ENCODE assay signal across 10 cellular contexts in the genomic region with DNA sequence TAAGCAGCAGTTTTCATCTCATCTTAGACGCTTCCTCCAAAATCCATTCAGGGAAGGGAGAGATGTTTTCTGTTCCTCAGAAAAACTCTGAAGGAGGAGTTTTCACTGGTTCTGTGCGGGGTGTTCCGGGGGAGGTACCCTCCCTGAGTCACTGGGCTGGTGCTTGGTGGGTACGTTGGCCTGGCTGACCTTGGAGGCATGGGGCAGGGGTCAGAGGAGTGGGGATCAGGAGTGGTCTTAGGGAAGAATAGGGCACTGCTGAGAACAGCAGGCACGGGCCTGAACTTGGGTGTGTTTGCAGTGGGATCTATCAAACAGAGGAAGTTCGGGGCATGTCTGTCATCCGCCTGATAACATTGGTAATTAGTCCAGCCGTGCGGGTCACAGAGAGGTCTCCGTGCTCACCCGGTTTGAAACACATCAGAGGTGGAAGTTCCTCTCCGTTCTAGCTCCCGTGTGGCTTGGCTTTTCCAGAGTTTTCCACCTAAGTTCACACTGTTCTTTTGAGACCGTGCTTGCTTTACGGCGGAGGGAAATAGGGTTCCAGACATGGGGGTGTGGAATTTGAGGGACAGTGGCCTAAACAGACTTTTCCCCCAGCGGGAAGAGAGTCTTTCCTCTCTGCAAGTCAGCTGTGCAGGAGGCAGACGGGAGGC. TPM values are rescaled to one million over a fixed set of nuclear protein-coding genes. Genes with fewer than 3 reads are reported as not detected.
DNase-seq lines count a peak whose midpoint lies in the region; ATAC-seq and TF ChIP-seq lines count a peak whose summit lies in the region.
"Had no signal": no experiment of that assay in that cellular context is flagged by ENCODE, and none has a peak within 500 bp of the region (broad histone marks: within the 10 kb centered on the region; RNA-seq: fewer than 3 reads in every experiment).

No MANE protein-coding gene starts in this region.

- H3K9me3 Mint-ChIP-seq in effector memory CD8-positive, alpha-beta T cell, result no peaks in the 10 kb centered on the region

- peaks cover 2 to 3% of the 10 kb centered on the region in 2 donors for H3K4me1 Mint-ChIP-seq in effector memory CD8-positive, alpha-beta T cell (ENCODE audit: low read depth in 2 of 2)

- ATAC-seq in effector memory CD8-positive, alpha-beta T cell (replicated peaks), result no peak

- H3K4me3 ChIP-seq in HEK293 (ENCODE audit: low read depth, low read length) (no peak overlapping the region), ascending aorta (peak overlapping the region; percentile 13 to 48), iPS-11a (ENCODE audit: low read depth, low read length) (peak overlapping the region; percentile 17), smooth muscle cell (peak overlapping the region; percentile 43)

- H3K9ac ChIP-seq in smooth muscle cell (ENCODE audit: low read depth), result no peak overlapping the region

- peak overlapping the region; percentile 88 for H3K4me2 ChIP-seq in smooth muscle cell

- H3K27ac ChIP-seq in HEK293 (ENCODE audit: extremely low read depth, low read depth, low read length), result no peak overlapping the region
- no peak overlapping the region for H3K27ac ChIP-seq in ascending aorta
- peak overlapping the region; percentile 91 for H3K27ac ChIP-seq in smooth muscle cell (ENCODE audit: low read depth)

- in situ Hi-C loops in G401 (cut with HindIII; ENCODE audit: low sequenced_read_pairs), result no loop called here

- H3K27me3 Mint-ChIP-seq in effector memory CD8-positive, alpha-beta T cell, result peaks cover 69 to 88% of the 10 kb centered on the region in 2 donors

- no peak overlapping the region for H3K27ac Mint-ChIP-seq in effector memory CD8-positive, alpha-beta T cell
- H3K27ac Mint-ChIP-seq: naive B cell had no signal

- H3K27me3 ChIP-seq in ascending aorta (no peaks in the 10 kb centered on the region), smooth muscle cell (ENCODE audit: low read depth) (no peaks in the 10 kb centered on the region)

- WGBS in smooth muscle cell (ENCODE audit: low lambda C conversion rate), result 31% methylated on average over 18 of the region's 18 CpGs

- no peak for TF ChIP-seq CTCF in HEK293 (tag by site-specific recombination; IDR thresholded peaks at IDR 0.05)
- no peak for TF ChIP-seq CTCF in ascending aorta (IDR thresholded peaks at IDR 0.05)
- no peak for TF ChIP-seq CTCF in smooth muscle cell (IDR thresholded peaks at IDR 0.05; ENCODE audit: borderline replicate concordance, insufficient read depth, poor library complexity, severe bottlenecking)
- no peak for TF ChIP-seq CTCF in GM10248 (IDR thresholded peaks at IDR 0.05; ENCODE audit: control extremely low read depth, extremely low read depth, low read depth, missing control alignments)

- H2AFZ ChIP-seq in smooth muscle cell (ENCODE audit: low read depth), result no peak overlapping the region

- POLR2A ChIA-PET in HEK293 (lab: Yijun Ruan, JAX) (no interaction called here), GM10248 (lab: Yijun Ruan, JAX) (no interaction called here)

- H3K36me3 ChIP-seq in HEK293 (ENCODE audit: control insufficient read depth in 2 of 2, insufficient read depth in 1 of 2, low read length in 2 of 2) (peaks cover 0 to 22% of the 10 kb centered on the region in 2 experiments; a peak in 1 of 3 replicates), ascending aorta (no peaks in the 10 kb centered on the region), smooth muscle cell (ENCODE audit: low read depth) (no peaks in the 10 kb centered on the region)

- H3K4me3 Mint-ChIP-seq in effector memory CD8-positive, alpha-beta T cell, result no peak overlapping the region

- intact Hi-C loops in ascending aorta (cut with DNase I), result loop anchor here (5.0 kb wide), 2 partner anchors 35 to 60 kb away; no protein-coding TSS in a partner anchor

- H3K9me3 ChIP-seq in HEK293 (ENCODE audit: control insufficient read depth, insufficient read depth, low read depth, low read length) (no peaks in the 10 kb centered on the region), ascending aorta (no peaks in the 10 kb centered on the region), smooth muscle cell (replicated peaks; ENCODE audit: low read depth) (no peaks in the 10 kb centered on the region)

- CTCF ChIA-PET in HEK293 (lab: Yijun Ruan, JAX), result interaction anchor here (0.7 kb wide), 2 partner anchors 36 to 1757 kb away, joined by 3 read pairs; no protein-coding TSS in a partner anchor
- CTCF ChIA-PET in GM10248 (lab: Yijun Ruan, JAX), result interaction anchor here (1.0 to 1.6 kb wide), 6 partner anchors 10 to 48 kb away, joined by 3 to 6 read pairs (median 3); no protein-coding TSS in a partner anchor

- H3K4me1 ChIP-seq in HEK293 (ENCODE audit: control insufficient read depth, insufficient read depth, low read length) (peaks cover 9% of the 10 kb centered on the region), ascending aorta (peaks cover 9 to 42% of the 10 kb centered on the region in 2 donors), smooth muscle cell (ENCODE audit: low read depth) (peaks cover 36% of the 10 kb centered on the region)

- H3K36me3 Mint-ChIP-seq in effector memory CD8-positive, alpha-beta T cell (ENCODE audit: insufficient read depth), result peaks cover 3% of the 10 kb centered on the region

- H4K20me1 ChIP-seq in smooth muscle cell (ENCODE audit: low read depth), result peaks cover 14% of the 10 kb centered on the region

- H3K79me2 ChIP-seq in smooth muscle cell (ENCODE audit: low read depth), result peaks cover 43% of the 10 kb centered on the region

- DNase-seq in ascending aorta (ENCODE audit: low spot score in 2 of 2) (no peak), smooth muscle cell (lab: John Stamatoyannopoulos, UW; ENCODE audit: unreplicated experiment) (no peak), AML-193 (lab: John Stamatoyannopoulos, UW) (no peak), GM10248 (ENCODE audit: extremely low spot score) (no peak), G401 (ENCODE audit: low spot score) (no peak)
- no peak for DNase-seq in effector memory CD8-positive, alpha-beta T cell
- DNase-seq: naive B cell had no signal

- peaks cover 31% of the 10 kb centered on the region for H3F3A ChIP-seq in smooth muscle cell (ENCODE audit: low read depth)

TF ChIP-seq in HEK293, 187 proteins besides CTCF, POLR2A, EP300 and RAD21:
- TF ChIP-seq ZNF341 (tag by site-specific recombination; IDR thresholded peaks at IDR 0.05; ENCODE audit: low read depth) (no peak), ZNF621 (tag by site-specific recombination; IDR thresholded peaks at IDR 0.05) (no peak), ZNF335 (tag by site-specific recombination; conservative IDR thresholded peaks at IDR 0.05) (0 out of 2 replicates have a peak, but pooled peaks have one; percentile 19)
- TF ChIP-seq, protein P1, sequence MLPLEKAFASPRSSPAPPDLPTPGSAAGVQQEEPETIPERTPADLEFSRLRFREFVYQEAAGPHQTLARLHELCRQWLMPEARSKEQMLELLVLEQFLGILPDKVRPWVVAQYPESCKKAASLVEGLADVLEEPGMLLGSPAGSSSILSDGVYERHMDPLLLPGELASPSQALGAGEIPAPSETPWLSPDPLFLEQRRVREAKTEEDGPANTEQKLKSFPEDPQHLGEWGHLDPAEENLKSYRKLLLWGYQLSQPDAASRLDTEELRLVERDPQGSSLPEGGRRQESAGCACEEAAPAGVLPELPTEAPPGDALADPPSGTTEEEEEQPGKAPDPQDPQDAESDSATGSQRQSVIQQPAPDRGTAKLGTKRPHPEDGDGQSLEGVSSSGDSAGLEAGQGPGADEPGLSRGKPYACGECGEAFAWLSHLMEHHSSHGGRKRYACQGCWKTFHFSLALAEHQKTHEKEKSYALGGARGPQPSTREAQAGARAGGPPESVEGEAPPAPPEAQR (tag by site-specific recombination; IDR thresholded peaks at IDR 0.05), result no peak
- TF ChIP-seq, protein P2, sequence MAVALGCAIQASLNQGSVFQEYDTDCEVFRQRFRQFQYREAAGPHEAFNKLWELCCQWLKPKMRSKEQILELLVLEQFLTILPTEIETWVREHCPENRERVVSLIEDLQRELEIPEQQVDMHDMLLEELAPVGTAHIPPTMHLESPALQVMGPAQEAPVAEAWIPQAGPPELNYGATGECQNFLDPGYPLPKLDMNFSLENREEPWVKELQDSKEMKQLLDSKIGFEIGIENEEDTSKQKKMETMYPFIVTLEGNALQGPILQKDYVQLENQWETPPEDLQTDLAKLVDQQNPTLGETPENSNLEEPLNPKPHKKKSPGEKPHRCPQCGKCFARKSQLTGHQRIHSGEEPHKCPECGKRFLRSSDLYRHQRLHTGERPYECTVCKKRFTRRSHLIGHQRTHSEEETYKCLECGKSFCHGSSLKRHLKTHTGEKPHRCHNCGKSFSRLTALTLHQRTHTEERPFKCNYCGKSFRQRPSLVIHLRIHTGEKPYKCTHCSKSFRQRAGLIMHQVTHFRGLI (tag by site-specific recombination; IDR thresholded peaks at IDR 0.05), result no peak

RNA-seq across cellular contexts. Expression of a gene that starts 59.7 kb away (rescaled TPM):
- not detected for total RNA-seq in ascending aorta
- not detected in 2 replicates for total RNA-seq in smooth muscle cell
- polyA plus RNA-seq in smooth muscle cell, result not detected in 2 replicates
- 0.37 and 0.51 TPM in 2 replicates for total RNA-seq in G401 (2014; rRNA removed; shearing (Covaris generic))
- total RNA-seq: cerebellum had no signal
